1 cellular context compared by ENCODE assay signal in genomic region chr13:30307194-30307965, GRCh38.
A peak's percentile ranks its signal among the peaks of the same experiment; 100 is the strongest.
TF ChIP-seq lines count a peak whose summit lies in the region.

Gene KATNAL1, minus strand, starts transcription at chr13:30307551. Its CDS starts 23,774 bp downstream, at chr13:30283777.

TF ChIP-seq in K562, 482 proteins besides CTCF, POLR2A, EP300 and RAD21 (continued from another document and continues in another):
- TF ChIP-seq, protein P1, sequence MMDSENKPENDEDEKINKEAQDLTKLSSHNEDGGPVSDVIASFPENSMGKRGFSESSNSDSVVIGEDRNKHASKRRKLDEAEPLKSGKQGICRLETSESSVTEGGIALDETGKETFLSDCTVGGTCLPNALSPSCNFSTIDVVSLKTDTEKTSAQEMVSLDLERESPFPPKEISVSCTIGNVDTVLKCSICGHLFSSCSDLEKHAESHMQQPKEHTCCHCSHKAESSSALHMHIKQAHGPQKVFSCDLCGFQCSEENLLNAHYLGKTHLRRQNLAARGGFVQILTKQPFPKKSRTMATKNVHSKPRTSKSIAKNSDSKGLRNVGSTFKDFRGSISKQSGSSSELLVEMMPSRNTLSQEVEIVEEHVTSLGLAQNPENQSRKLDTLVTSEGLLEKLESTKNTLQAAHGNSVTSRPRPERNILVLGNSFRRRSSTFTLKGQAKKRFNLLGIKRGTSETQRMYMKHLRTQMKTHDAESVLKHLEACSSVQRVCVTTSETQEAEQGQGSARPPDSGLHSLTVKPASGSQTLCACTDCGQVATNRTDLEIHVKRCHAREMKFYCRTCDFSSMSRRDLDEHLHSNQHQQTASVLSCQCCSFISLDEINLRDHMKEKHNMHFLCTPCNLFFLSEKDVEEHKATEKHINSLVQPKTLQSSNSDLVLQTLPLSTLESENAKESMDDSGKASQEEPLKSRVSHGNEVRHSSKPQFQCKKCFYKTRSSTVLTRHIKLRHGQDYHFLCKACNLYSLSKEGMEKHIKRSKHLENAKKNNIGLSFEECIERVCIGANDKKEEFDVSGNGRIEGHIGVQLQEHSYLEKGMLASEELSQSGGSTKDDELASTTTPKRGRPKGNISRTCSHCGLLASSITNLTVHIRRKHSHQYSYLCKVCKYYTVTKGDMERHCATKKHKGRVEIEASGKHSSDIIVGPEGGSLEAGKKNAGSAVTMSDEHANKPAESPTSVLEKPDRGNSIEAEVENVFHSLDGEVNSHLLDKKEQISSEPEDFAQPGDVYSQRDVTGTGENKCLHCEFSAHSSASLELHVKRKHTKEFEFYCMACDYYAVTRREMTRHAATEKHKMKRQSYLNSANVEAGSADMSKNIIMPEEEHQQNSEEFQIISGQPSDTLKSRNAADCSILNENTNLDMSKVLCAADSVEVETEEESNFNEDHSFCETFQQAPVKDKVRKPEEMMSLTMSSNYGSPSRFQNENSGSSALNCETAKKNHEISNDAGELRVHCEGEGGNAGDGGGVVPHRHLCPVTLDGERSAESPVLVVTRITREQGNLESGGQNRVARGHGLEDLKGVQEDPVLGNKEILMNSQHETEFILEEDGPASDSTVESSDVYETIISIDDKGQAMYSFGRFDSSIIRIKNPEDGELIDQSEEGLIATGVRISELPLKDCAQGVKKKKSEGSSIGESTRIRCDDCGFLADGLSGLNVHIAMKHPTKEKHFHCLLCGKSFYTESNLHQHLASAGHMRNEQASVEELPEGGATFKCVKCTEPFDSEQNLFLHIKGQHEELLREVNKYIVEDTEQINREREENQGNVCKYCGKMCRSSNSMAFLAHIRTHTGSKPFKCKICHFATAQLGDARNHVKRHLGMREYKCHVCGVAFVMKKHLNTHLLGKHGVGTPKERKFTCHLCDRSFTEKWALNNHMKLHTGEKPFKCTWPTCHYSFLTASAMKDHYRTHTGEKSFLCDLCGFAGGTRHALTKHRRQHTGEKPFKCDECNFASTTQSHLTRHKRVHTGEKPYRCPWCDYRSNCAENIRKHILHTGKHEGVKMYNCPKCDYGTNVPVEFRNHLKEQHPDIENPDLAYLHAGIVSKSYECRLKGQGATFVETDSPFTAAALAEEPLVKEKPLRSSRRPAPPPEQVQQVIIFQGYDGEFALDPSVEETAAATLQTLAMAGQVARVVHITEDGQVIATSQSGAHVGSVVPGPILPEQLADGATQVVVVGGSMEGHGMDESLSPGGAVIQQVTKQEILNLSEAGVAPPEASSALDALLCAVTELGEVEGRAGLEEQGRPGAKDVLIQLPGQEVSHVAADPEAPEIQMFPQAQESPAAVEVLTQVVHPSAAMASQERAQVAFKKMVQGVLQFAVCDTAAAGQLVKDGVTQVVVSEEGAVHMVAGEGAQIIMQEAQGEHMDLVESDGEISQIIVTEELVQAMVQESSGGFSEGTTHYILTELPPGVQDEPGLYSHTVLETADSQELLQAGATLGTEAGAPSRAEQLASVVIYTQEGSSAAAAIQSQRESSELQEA (IDR thresholded peaks at IDR 0.05; ENCODE audit: low read depth) = no peak
- TF ChIP-seq SRF (CRISPR knock-in tag; IDR thresholded peaks at IDR 0.05) = peak in 1 of 2 experiments; percentile 15; a peak in 1 of 4 replicates
- TF ChIP-seq SMARCC2 (IDR thresholded peaks at IDR 0.05; ENCODE audit: low read depth) = no peak
- no peak for TF ChIP-seq ZC3H4 (CRISPR knock-in tag; IDR thresholded peaks at IDR 0.05; ENCODE audit: borderline replicate concordance)
- no peak for TF ChIP-seq BDP1 (IDR thresholded peaks at IDR 0.05; ENCODE audit: insufficient read depth, insufficient read length)
- TF ChIP-seq MAZ (CRISPR knock-in tag; conservative IDR thresholded peaks at IDR 0.05 in 1 of 2, IDR thresholded peaks at IDR 0.05 in 1 of 2) = peak; percentile 61 to 88
- no peak for TF ChIP-seq ZNF77 (CRISPR knock-in tag; IDR thresholded peaks at IDR 0.05)
- TF ChIP-seq SMAD3 (CRISPR knock-in tag; conservative IDR thresholded peaks at IDR 0.05) = no peak
- TF ChIP-seq, protein P2, sequence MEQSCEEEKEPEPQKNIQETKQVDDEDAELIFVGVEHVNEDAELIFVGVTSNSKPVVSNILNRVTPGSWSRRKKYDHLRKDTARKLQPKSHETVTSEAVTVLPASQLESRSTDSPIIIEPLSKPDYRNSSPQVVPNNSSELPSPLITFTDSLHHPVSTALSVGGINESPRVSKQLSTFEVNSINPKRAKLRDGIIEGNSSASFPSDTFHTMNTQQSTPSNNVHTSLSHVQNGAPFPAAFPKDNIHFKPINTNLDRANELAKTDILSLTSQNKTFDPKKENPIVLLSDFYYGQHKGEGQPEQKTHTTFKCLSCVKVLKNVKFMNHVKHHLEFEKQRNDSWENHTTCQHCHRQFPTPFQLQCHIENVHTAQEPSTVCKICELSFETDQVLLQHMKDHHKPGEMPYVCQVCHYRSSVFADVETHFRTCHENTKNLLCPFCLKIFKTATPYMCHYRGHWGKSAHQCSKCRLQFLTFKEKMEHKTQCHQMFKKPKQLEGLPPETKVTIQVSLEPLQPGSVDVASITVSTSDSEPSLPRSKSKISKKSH (CRISPR knock-in tag; IDR thresholded peaks at IDR 0.05) = no peak
- no peak for TF ChIP-seq ELF1 (tag; IDR thresholded peaks at IDR 0.05)
- no peak for TF ChIP-seq ZBTB26 (CRISPR knock-in tag; IDR thresholded peaks at IDR 0.05)
- peak; percentile 45; the same call in 1 of the 2 replicates for TF ChIP-seq POLR2AphosphoS5 (IDR thresholded peaks at IDR 0.05; ENCODE audit: control insufficient read depth, insufficient read depth, low read depth, low read length)
- no peak for TF ChIP-seq ZNF280A (IDR thresholded peaks at IDR 0.05; ENCODE audit: low read depth, partially characterized antibody)
- no peak for TF ChIP-seq ZNF668 (CRISPR knock-in tag; IDR thresholded peaks at IDR 0.05)
- no peak for TF ChIP-seq SAP30 (IDR thresholded peaks at IDR 0.05; ENCODE audit: borderline replicate concordance, insufficient read depth, low read depth, low read length, poor library complexity, severe bottlenecking)
- TF ChIP-seq, protein P3, sequence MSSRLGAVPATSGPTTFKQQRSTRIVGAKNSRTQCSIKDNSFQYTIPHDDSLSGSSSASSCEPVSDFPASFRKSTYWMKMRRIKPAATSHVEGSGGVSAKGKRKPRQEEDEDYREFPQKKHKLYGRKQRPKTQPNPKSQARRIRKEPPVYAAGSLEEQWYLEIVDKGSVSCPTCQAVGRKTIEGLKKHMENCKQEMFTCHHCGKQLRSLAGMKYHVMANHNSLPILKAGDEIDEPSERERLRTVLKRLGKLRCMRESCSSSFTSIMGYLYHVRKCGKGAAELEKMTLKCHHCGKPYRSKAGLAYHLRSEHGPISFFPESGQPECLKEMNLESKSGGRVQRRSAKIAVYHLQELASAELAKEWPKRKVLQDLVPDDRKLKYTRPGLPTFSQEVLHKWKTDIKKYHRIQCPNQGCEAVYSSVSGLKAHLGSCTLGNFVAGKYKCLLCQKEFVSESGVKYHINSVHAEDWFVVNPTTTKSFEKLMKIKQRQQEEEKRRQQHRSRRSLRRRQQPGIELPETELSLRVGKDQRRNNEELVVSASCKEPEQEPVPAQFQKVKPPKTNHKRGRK (tag; IDR thresholded peaks at IDR 0.05) = no peak
- no peak for TF ChIP-seq KLF13 (tag; IDR thresholded peaks at IDR 0.05; ENCODE audit: borderline replicate concordance, low read depth)
- no peak for TF ChIP-seq SREBF2 (CRISPR knock-in tag; IDR thresholded peaks at IDR 0.05)
- TF ChIP-seq LARP7 (IDR thresholded peaks at IDR 0.05) = no peak
- no peak for TF ChIP-seq ZNF274 (IDR thresholded peaks at IDR 0.05; ENCODE audit: borderline replicate concordance, low read depth, low read length)
- TF ChIP-seq E2F8 (IDR thresholded peaks at IDR 0.05; ENCODE audit: low read depth, partially characterized antibody) = no peak
- TF ChIP-seq ZNF408 (CRISPR knock-in tag; IDR thresholded peaks at IDR 0.05; ENCODE audit: low read depth) = no peak
- TF ChIP-seq ERF (CRISPR knock-in tag; IDR thresholded peaks at IDR 0.05) = no peak
- peak; percentile 94 for TF ChIP-seq HNRNPLL (IDR thresholded peaks at IDR 0.05; ENCODE audit: low read depth, low read length, poor library complexity, severe bottlenecking)
- TF ChIP-seq DPF2 (IDR thresholded peaks at IDR 0.05) = no peak
- no peak for TF ChIP-seq NR2C2 (CRISPR knock-in tag; IDR thresholded peaks at IDR 0.05)
- peak; percentile 29; the same call in 1 of the 2 replicates for TF ChIP-seq NR2C2 (tag; IDR thresholded peaks at IDR 0.05)
- no peak for TF ChIP-seq ZNF644 (tag; IDR thresholded peaks at IDR 0.05; ENCODE audit: low read depth)
- no peak for TF ChIP-seq CREB1 (IDR thresholded peaks at IDR 0.05)
- TF ChIP-seq CREB1 (CRISPR knock-in tag; IDR thresholded peaks at IDR 0.05) = no peak
- TF ChIP-seq NFIC (IDR thresholded peaks at IDR 0.05) = 0 out of 2 replicates have a peak, but pooled peaks have one; percentile 34
- TF ChIP-seq HMG20B (CRISPR knock-in tag; IDR thresholded peaks at IDR 0.05) = no peak
- peak; percentile 37; the same call in 1 of the 2 replicates for TF ChIP-seq TOE1 (IDR thresholded peaks at IDR 0.05; ENCODE audit: borderline replicate concordance)
- TF ChIP-seq TOE1 (CRISPR knock-in tag; IDR thresholded peaks at IDR 0.05; ENCODE audit: borderline replicate concordance, low read depth) = no peak
- no peak for TF ChIP-seq RFX5 (IDR thresholded peaks at IDR 0.05; ENCODE audit: low read depth, low read length)
- no peak for TF ChIP-seq MCM7 (IDR thresholded peaks at IDR 0.05)
- TF ChIP-seq, protein P4, sequence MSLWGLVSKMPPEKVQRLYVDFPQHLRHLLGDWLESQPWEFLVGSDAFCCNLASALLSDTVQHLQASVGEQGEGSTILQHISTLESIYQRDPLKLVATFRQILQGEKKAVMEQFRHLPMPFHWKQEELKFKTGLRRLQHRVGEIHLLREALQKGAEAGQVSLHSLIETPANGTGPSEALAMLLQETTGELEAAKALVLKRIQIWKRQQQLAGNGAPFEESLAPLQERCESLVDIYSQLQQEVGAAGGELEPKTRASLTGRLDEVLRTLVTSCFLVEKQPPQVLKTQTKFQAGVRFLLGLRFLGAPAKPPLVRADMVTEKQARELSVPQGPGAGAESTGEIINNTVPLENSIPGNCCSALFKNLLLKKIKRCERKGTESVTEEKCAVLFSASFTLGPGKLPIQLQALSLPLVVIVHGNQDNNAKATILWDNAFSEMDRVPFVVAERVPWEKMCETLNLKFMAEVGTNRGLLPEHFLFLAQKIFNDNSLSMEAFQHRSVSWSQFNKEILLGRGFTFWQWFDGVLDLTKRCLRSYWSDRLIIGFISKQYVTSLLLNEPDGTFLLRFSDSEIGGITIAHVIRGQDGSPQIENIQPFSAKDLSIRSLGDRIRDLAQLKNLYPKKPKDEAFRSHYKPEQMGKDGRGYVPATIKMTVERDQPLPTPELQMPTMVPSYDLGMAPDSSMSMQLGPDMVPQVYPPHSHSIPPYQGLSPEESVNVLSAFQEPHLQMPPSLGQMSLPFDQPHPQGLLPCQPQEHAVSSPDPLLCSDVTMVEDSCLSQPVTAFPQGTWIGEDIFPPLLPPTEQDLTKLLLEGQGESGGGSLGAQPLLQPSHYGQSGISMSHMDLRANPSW (CRISPR knock-in tag; IDR thresholded peaks at IDR 0.05) = 0 out of 2 replicates have a peak, but pooled peaks have one; percentile 38
- no peak for TF ChIP-seq ZNF282 (CRISPR knock-in tag; IDR thresholded peaks at IDR 0.05)
- no peak for TF ChIP-seq HES1 (IDR thresholded peaks at IDR 0.05; ENCODE audit: low read depth)
- TF ChIP-seq ZBTB7A (IDR thresholded peaks at IDR 0.05; ENCODE audit: borderline replicate concordance, control insufficient read depth, low read depth, low read length) = peak; percentile 75; the same call in 1 of the 2 replicates
- TF ChIP-seq FIP1L1 (IDR thresholded peaks at IDR 0.05; ENCODE audit: low read depth, low read length, poor library complexity, severe bottlenecking) = no peak
- no peak for TF ChIP-seq ZC3H8 (IDR thresholded peaks at IDR 0.05)
- TF ChIP-seq ETV6 (IDR thresholded peaks at IDR 0.05; ENCODE audit: borderline replicate concordance in 1 of 2, low read depth in 2 of 2, low read length in 1 of 2) = no peak
- TF ChIP-seq ETV6 (CRISPR knock-in tag; IDR thresholded peaks at IDR 0.05; ENCODE audit: borderline replicate concordance) = no peak
- no peak for TF ChIP-seq YY1 (IDR thresholded peaks at IDR 0.05; ENCODE audit: borderline replicate concordance in 1 of 3, control insufficient read depth in 1 of 3, extremely low read depth in 1 of 3, insufficient read depth in 3 of 3, insufficient read length in 1 of 3, insufficient replicate concordance in 2 of 3, low read depth in 1 of 3, low read length in 2 of 3)
